ENCODE assay signal across 12 cellular contexts in genomic region chr3:14532691-14533456, GRCh38. TPM values are rescaled to one million over a fixed set of nuclear protein-coding genes. Genes with fewer than 3 reads are reported as not detected.
DNase-seq lines count a peak whose midpoint lies in the region; ATAC-seq and TF ChIP-seq lines count a peak whose summit lies in the region.
"Had no signal": no experiment of that assay in that cellular context is flagged by ENCODE, and none has a peak within 500 bp of the region (broad histone marks: within the 10 kb centered on the region; RNA-seq: fewer than 3 reads in every experiment).

No MANE protein-coding gene starts in this region.

- H3K27ac ChIP-seq in endodermal cell (ENCODE audit: low read depth, low read length), result no peak overlapping the region
- H3K27ac ChIP-seq: cardiac muscle cell had no signal

- no peak overlapping the region for H3K27ac Mint-ChIP-seq in endodermal cell

- H3K9ac ChIP-seq in endodermal cell (ENCODE audit: extremely low read depth, low read length, poor library complexity, severe bottlenecking), result no peak overlapping the region

- H3K4me1 ChIP-seq in endodermal cell (ENCODE audit: control insufficient read depth, insufficient read depth, low read length) (peaks cover 9% of the 10 kb centered on the region), mucosa of descending colon (ENCODE audit: low read depth) (peaks cover 5% of the 10 kb centered on the region)

- no peak overlapping the region for H3K4me3 Mint-ChIP-seq in endodermal cell

- no peaks in the 10 kb centered on the region for H3K9me3 ChIP-seq in endodermal cell (ENCODE audit: control insufficient read depth, low read length)
- no peaks in the 10 kb centered on the region for H3K9me3 ChIP-seq in mucosa of descending colon

- H3K36me3 Mint-ChIP-seq in endodermal cell (ENCODE audit: low read depth), result no peaks in the 10 kb centered on the region

- H3K4me1 Mint-ChIP-seq in endodermal cell, result peaks cover 11% of the 10 kb centered on the region

- intact Hi-C loops in mucosa of descending colon (cut with DNase I, micrococcal nuclease), result no loop called here

- peaks cover 5% of the 10 kb centered on the region for H3K9me3 Mint-ChIP-seq in endodermal cell

- ATAC-seq in mucosa of descending colon (peak; percentile 99), GM18519 (IDR thresholded peaks at IDR 0.05; ENCODE audit: low FRiP score, unreplicated experiment) (no peak), GM21360 (IDR thresholded peaks at IDR 0.05; ENCODE audit: unreplicated experiment) (no peak)

- no peaks in the 10 kb centered on the region for H3K36me3 ChIP-seq in endodermal cell (ENCODE audit: control insufficient read depth, insufficient read depth, low read length)
- H3K36me3 ChIP-seq in mucosa of descending colon (ENCODE audit: low read depth), result no peaks in the 10 kb centered on the region
- H3K36me3 ChIP-seq: cardiac muscle cell had no signal

- whole genome bisulfite sequencing in endodermal cell (ENCODE audit: insufficient coverage in 1 of 2, insufficient read length in 1 of 2), 2 experiments, result 54 to 68% methylated on average over 17 to 20 of the region's 20 CpGs

- no peak for TF ChIP-seq CTCF in endodermal cell (conservative IDR thresholded peaks at IDR 0.05)
- no peak for TF ChIP-seq CTCF in mucosa of descending colon (IDR thresholded peaks at IDR 0.05)

- H3K27me3 Mint-ChIP-seq in endodermal cell (ENCODE audit: insufficient read depth), result peaks cover 5% of the 10 kb centered on the region

- no peaks in the 10 kb centered on the region for H3K27me3 ChIP-seq in endodermal cell (ENCODE audit: control insufficient read depth, insufficient read depth, low read length, poor library complexity, severe bottlenecking)
- H3K27me3 ChIP-seq: cardiac muscle cell had no signal

- H3K4me3 ChIP-seq in endodermal cell (ENCODE audit: low read length), result peak overlapping the region; percentile 27
- no peak overlapping the region for H3K4me3 ChIP-seq in mucosa of descending colon
- H3K4me3 ChIP-seq: cardiac muscle cell had no signal

- peak; percentile 6 for DNase-seq in EH (ENCODE audit: low read depth)
- DNase-seq in NCI-H2227 (lab: John Stamatoyannopoulos, UW; ENCODE audit: unreplicated experiment), result peak; percentile 68
- peak; percentile 96 for DNase-seq in endodermal cell
- DNase-seq in mucosa of descending colon, result peak; percentile 80 to 85 (median 84)
- no peak for DNase-seq in NK-92 treated with Interleukin-12 subunit alpha and Interleukin-12 subunit beta, amount 100 ng/mL, for 24 hours (lab: John Stamatoyannopoulos, UW)
- DNase-seq in NCI-H2107 treated with DMSO at 0.1 percent for 48 hours (lab: John Stamatoyannopoulos, UW; ENCODE audit: unreplicated experiment), result no peak
- DNase-seq: activated CD4-positive, alpha-beta T cell treated with anti-CD3 and anti-CD28 coated beads for 4 hours; GF-D8; trophoblast cell had no signal

RNA-seq across cellular contexts. Expression of gene GRIP2, which starts 7.3 kb away (rescaled TPM):
- total RNA-seq in endodermal cell, result 1 to 10 TPM; 2.0 to 2.2 TPM
- 1.1 TPM for polyA plus RNA-seq in endodermal cell (2013, experiment 1 of 2)
- polyA plus RNA-seq in endodermal cell (2013, experiment 2 of 2), result 0.79 TPM
- total RNA-seq in mucosa of descending colon, result 1 to 10 TPM in 2 of 3 donors, under 1 TPM in 1; 0.70 to 2.2 (median 1.6) TPM
- polyA plus RNA-seq: cardiac muscle cell had no signal

Comparison
In these comparisons a context has a peak if more than half of its experiments do, and no peak if none do; other contexts are left out.
1. DNase-seq: peak in EH (single experiment), NCI-H2227 (single experiment), endodermal cell (single experiment) and mucosa of descending colon (3 of 3); none in NK-92 treated with Interleukin-12 subunit alpha and Interleukin-12 subunit beta, amount 100 ng/mL, for 24 hours (single experiment) and NCI-H2107 treated with DMSO at 0.1 percent for 48 hours (single experiment).